1 cellular context compared by ENCODE assay signal in genomic region chr11:123195182-123196059, GRCh38.
TF ChIP-seq lines count a peak whose summit lies in the region.

Gene CLMP, minus strand, starts transcription at chr11:123195248. Its CDS starts 308 bp downstream, at chr11:123194940.

TF ChIP-seq in IMR-90, 13 proteins besides CTCF, POLR2A, EP300 and RAD21 (continued from another document):
- TF ChIP-seq ELK1 (IDR thresholded peaks at IDR 0.05; ENCODE audit: borderline replicate concordance, low read depth, low read length) (no peak), MAFK (IDR thresholded peaks at IDR 0.05; ENCODE audit: low read depth, low read length) (no peak), FOS (IDR thresholded peaks at IDR 0.05; ENCODE audit: low read depth, low read length) (no peak), USF2 (IDR thresholded peaks at IDR 0.05; ENCODE audit: low read depth, low read length) (no peak), SMC3 (IDR thresholded peaks at IDR 0.05; ENCODE audit: low read depth, low read length) (no peak), BHLHE40 (IDR thresholded peaks at IDR 0.05; ENCODE audit: low read depth, low read length) (peak; percentile 42), MAZ (IDR thresholded peaks at IDR 0.05; ENCODE audit: borderline replicate concordance, low read depth, low read length) (peak; percentile 97), MXI1 (IDR thresholded peaks at IDR 0.05; ENCODE audit: borderline replicate concordance, low read depth, low read length) (peak; percentile 72; the same call in 1 of the 2 replicates), CHD1 (IDR thresholded peaks at IDR 0.05; ENCODE audit: low read depth, low read length) (no peak), NFE2L2 (IDR thresholded peaks at IDR 0.05; ENCODE audit: low read depth, low read length) (no peak), RFX5 (IDR thresholded peaks at IDR 0.05; ENCODE audit: low read depth, low read length) (no peak), CEBPB (IDR thresholded peaks at IDR 0.05; ENCODE audit: low read depth, low read length) (no peak)
